In the genomic region with DNA sequence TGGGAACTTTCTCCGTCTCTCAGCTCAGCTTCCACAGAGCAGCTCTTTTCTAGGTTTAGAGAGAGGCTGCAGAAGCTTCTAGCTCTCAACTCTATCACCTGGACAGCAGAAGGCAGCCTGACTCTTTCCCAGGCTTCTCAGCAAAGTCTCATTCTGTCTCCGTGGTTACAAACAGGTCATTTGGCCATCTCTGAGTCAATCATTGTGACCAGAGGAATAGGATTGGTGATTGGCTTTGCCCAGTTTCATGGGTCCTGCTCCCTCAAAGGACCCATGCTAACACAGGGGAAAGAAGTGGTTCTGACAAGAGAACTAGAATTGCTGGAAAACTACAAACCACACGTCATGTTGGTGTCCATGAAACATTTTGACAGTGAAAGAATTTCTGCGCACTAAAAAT, we compare ENCODE assay signal across 14 cellular contexts. TPM values are rescaled to one million over a fixed set of nuclear protein-coding genes. Genes with fewer than 3 reads are reported as not detected.
DNase-seq lines count a peak whose midpoint lies in the region; ATAC-seq, FAIRE-seq and TF ChIP-seq lines count a peak whose summit lies in the region.
"Had no signal": no experiment of that assay in that cellular context is flagged by ENCODE, and none has a peak within 500 bp of the region (broad histone marks: within the 10 kb centered on the region; RNA-seq: fewer than 3 reads in every experiment).

No MANE protein-coding gene starts in this region.

- no peak overlapping the region for H3K4me2 ChIP-seq in HepG2 (ENCODE audit: low read depth, low read length)

- CTCF ChIA-PET in HepG2 (lab: Yijun Ruan, JAX; ENCODE audit: low intra/inter-chr PET ratio, low total read pairs): no interaction called here
- CTCF ChIA-PET in WTC11 (lab: Charles Lee): interaction anchor here (1.1 to 1.6 kb wide), 2 partner anchors 18 to 30 kb away, joined by 3 to 6 read pairs; no protein-coding TSS in a partner anchor

- no peak overlapping the region for H3K27ac ChIP-seq in HepG2 (ENCODE audit: extremely low read length, insufficient read depth, low read length)
- H3K27ac ChIP-seq in right lobe of liver: no peak overlapping the region
- H3K27ac ChIP-seq in mucosa of rectum (ENCODE audit: low read depth in 2 of 2, low read length in 2 of 2): peak overlapping the region; percentile 86 to 89
- no peak overlapping the region for H3K27ac ChIP-seq in tibial artery

- H3K36me3 Mint-ChIP-seq in WTC11: peaks cover 3% of the 10 kb centered on the region
- H3K36me3 Mint-ChIP-seq: CD8-positive, alpha-beta T cell had no signal

- intact Hi-C loops in HepG2 (cut with micrococcal nuclease; ENCODE audit: unreplicated experiment): no loop called here
- intact Hi-C loops in right lobe of liver (cut with DNase I): no loop called here
- intact Hi-C loops in tibial artery (cut with DNase I; ENCODE audit: low total_unique reads): no loop called here

- TF ChIP-seq CTCF in HepG2 (CRISPR knock-in tag; IDR thresholded peaks at IDR 0.05) (no peak), right lobe of liver (IDR thresholded peaks at IDR 0.05) (no peak), WTC11 (IDR thresholded peaks at IDR 0.05) (no peak), D721Med (IDR thresholded peaks at IDR 0.05; ENCODE audit: insufficient read depth, missing control alignments) (no peak), tibial artery (IDR thresholded peaks at IDR 0.05) (no peak)

- POLR2A ChIA-PET in HepG2 (lab: Yijun Ruan, JAX) (no interaction called here), WTC11 (lab: Charles Lee) (no interaction called here)

- H3K4me1 ChIP-seq in HepG2 (ENCODE audit: insufficient read depth, low read length): peaks cover 31% of the 10 kb centered on the region
- peaks cover 0 to 5% (median 0%) of the 10 kb centered on the region in 4 donors for H3K4me1 ChIP-seq in right lobe of liver
- peaks cover 18 to 46% of the 10 kb centered on the region in 2 donors for H3K4me1 ChIP-seq in mucosa of rectum (ENCODE audit: control insufficient read depth in 2 of 2, insufficient read depth in 2 of 2, low read length in 2 of 2)
- peaks cover 0 to 2% (median 0%) of the 10 kb centered on the region in 4 donors for H3K4me1 ChIP-seq in tibial artery
- H3K4me1 ChIP-seq: BE2C had no signal

- peaks cover 37% of the 10 kb centered on the region for H3K4me1 Mint-ChIP-seq in WTC11

- 57% methylated on average over 4 of the region's 4 CpGs for WGBS in HepG2 (ENCODE audit: low lambda C conversion rate)
- 74% methylated on average over 4 of the region's 4 CpGs for WGBS in right lobe of liver (ENCODE audit: insufficient coverage, low coverage, low lambda C conversion rate, missing lambda C conversion rate)

- no peak overlapping the region for H2AFZ ChIP-seq in HepG2 (ENCODE audit: low read length)

- H3K9me3 ChIP-seq in HepG2 (ENCODE audit: low read length) (no peaks in the 10 kb centered on the region), right lobe of liver (no peaks in the 10 kb centered on the region), mucosa of rectum (ENCODE audit: control insufficient read depth in 2 of 2, low read length in 2 of 2) (no peaks in the 10 kb centered on the region), tibial artery (no peaks in the 10 kb centered on the region)
- H3K9me3 ChIP-seq: BE2C had no signal

- H3K9me3 Mint-ChIP-seq in WTC11: peaks cover 8% of the 10 kb centered on the region

- H3K27me3 Mint-ChIP-seq in WTC11 (ENCODE audit: low read depth): peaks cover 7% of the 10 kb centered on the region

- no peak overlapping the region for H3K27ac Mint-ChIP-seq in WTC11
- H3K27ac Mint-ChIP-seq: CD8-positive, alpha-beta T cell had no signal

- H3K4me3 ChIP-seq in HepG2 (replicated peaks in 1 of 3; ENCODE audit: insufficient read depth in 1 of 3, low read depth in 2 of 3, low read length in 3 of 3) (no peak overlapping the region), right lobe of liver (no peak overlapping the region), mucosa of rectum (ENCODE audit: low read length in 2 of 2) (no peak overlapping the region), tibial artery (no peak overlapping the region)

- ATAC-seq in HepG2 (no peak), right lobe of liver (no peak), WTC11 (no peak; the same call in 1 of the 2 replicates)
- ATAC-seq: CD8-positive, alpha-beta T cell had no signal

- BruUV-seq in HepG2 (replicated peaks; lab: Mats Ljungman, UMichigan): no TSS peak

- no peak for DNase-seq in HepG2 (ENCODE audit: low spot score)
- DNase-seq in right lobe of liver: no peak
- no peak for DNase-seq in WTC11 (ENCODE audit: low spot score)
- no peak for DNase-seq in D721Med (ENCODE audit: insufficient read length, low spot score)
- no peak for DNase-seq in HT-29 (ENCODE audit: low spot score)
- DNase-seq in tibial artery: no peak
- DNase-seq: BE2C; CD8-positive, alpha-beta T cell; NCI-H1436 treated with DMSO at 0.1 percent for 48 hours; NCI-H2081; NCI-H69; Right ventricle myocardium superior had no signal

- no peaks in the 10 kb centered on the region for H4K20me1 ChIP-seq in HepG2 (ENCODE audit: insufficient read depth, low read length)

- no peak for TF ChIP-seq EP300 in HepG2 (IDR thresholded peaks at IDR 0.05; ENCODE audit: low read depth in 2 of 2, low read length in 2 of 2)
- no peak for TF ChIP-seq EP300 in HepG2 (CRISPR knock-in tag; IDR thresholded peaks at IDR 0.05; ENCODE audit: borderline replicate concordance)

- TF ChIP-seq POLR2A in HepG2 (IDR thresholded peaks at IDR 0.05; ENCODE audit: insufficient read depth in 1 of 2, low read depth in 2 of 2, low read length in 2 of 2) (no peak), right lobe of liver (IDR thresholded peaks at IDR 0.05) (no peak)

- no peak overlapping the region for H3K4me3 Mint-ChIP-seq in WTC11
- H3K4me3 Mint-ChIP-seq: CD8-positive, alpha-beta T cell had no signal

- no peaks in the 10 kb centered on the region for H3K27me3 ChIP-seq in HepG2 (ENCODE audit: control insufficient read depth in 1 of 2, insufficient read depth in 2 of 2, low read length in 2 of 2)
- H3K27me3 ChIP-seq in right lobe of liver: no peaks in the 10 kb centered on the region
- no peaks in the 10 kb centered on the region for H3K27me3 ChIP-seq in mucosa of rectum (ENCODE audit: control insufficient read depth in 2 of 2, insufficient read depth in 2 of 2, low read length in 2 of 2)
- no peaks in the 10 kb centered on the region for H3K27me3 ChIP-seq in tibial artery
- H3K27me3 ChIP-seq: BE2C had no signal

- H3K36me3 ChIP-seq in HepG2 (replicated peaks in 1 of 2; ENCODE audit: control insufficient read depth in 1 of 2, insufficient read depth in 2 of 2, low read length in 2 of 2) (no peaks in the 10 kb centered on the region), right lobe of liver (no peaks in the 10 kb centered on the region), mucosa of rectum (ENCODE audit: control insufficient read depth in 2 of 2, insufficient read depth in 2 of 2, low read length in 2 of 2) (no peaks in the 10 kb centered on the region), tibial artery (no peaks in the 10 kb centered on the region)
- H3K36me3 ChIP-seq: BE2C had no signal

- no peak for FAIRE-seq in HepG2 (lab: Jason Lieb, UNC)
- no peak for FAIRE-seq in D721Med (lab: Jason Lieb, UNC)
- FAIRE-seq: HTR-8/SVneo had no signal

- TF ChIP-seq RAD21 in HepG2 (CRISPR knock-in tag; IDR thresholded peaks at IDR 0.05): no peak

- H3K79me2 ChIP-seq in HepG2 (ENCODE audit: insufficient read depth, low read length): no peaks in the 10 kb centered on the region

- H3K9ac ChIP-seq in HepG2 (ENCODE audit: insufficient read depth, low read depth, low read length): no peak overlapping the region
- peak overlapping the region in 1 of 2 donors; percentile 5 for H3K9ac ChIP-seq in mucosa of rectum (ENCODE audit: low read depth in 1 of 2, low read length in 2 of 2)

- in situ Hi-C loops in HepG2 (cut with HindIII; ENCODE audit: extremely low pct_ligation_motif_present, low pct_unique_long_range_greater_than_20kb): no loop called here

TF ChIP-seq in WTC11, 78 proteins besides CTCF, POLR2A, EP300 and RAD21:
- TF ChIP-seq ZNF219 (CRISPR knock-in tag; IDR thresholded peaks at IDR 0.05; ENCODE audit: borderline replicate concordance): no peak
- peak; percentile 18; the same call in 1 of the 2 replicates for TF ChIP-seq NFYB (CRISPR knock-in tag; conservative IDR thresholded peaks at IDR 0.05; ENCODE audit: low read depth)

RNA-seq across cellular contexts. Expression of a gene that starts 43.6 kb away (rescaled TPM):
- total RNA-seq in HepG2 (2016; rRNA removed; fragmentation: Illumina TruSeq; extraction: Trizol) (6.2 and 7.8 TPM in 2 replicates), right lobe of liver (1 to 10 TPM in 1 of 6 experiments, under 1 TPM in 2, not detected in 3; 0.18 to 1.3 (median 0.42) TPM), WTC11 (2021) (17.6 to 22.7 TPM (median 21.2 TPM) in 3 replicates)
- 2.9 and 3.6 TPM in 2 replicates for total RNA-seq in HepG2 (2016; cell fraction: cytosol; rRNA removed; fragmentation: Illumina TruSeq; extraction: Trizol; ENCODE audit: low read depth)
- 4.6 and 9.4 TPM in 2 replicates for total RNA-seq in HepG2 (2016; cell fraction: insoluble cytoplasmic fraction; rRNA removed; fragmentation: Illumina TruSeq; extraction: Trizol)
- total RNA-seq in HepG2 (2016; cell fraction: membrane; rRNA removed; fragmentation: Illumina TruSeq; extraction: Trizol): 7.8 and 8.3 TPM in 2 replicates
- total RNA-seq in HepG2 (2016; cell fraction: nucleus; rRNA removed; fragmentation: Illumina TruSeq; extraction: Trizol): 7.4 and 7.9 TPM in 2 replicates
- polyA plus RNA-seq in HepG2 (2011; rRNA removed): 2.3 and 3.2 TPM in 2 replicates
- polyA plus RNA-seq in HepG2 (2011; cell fraction: cytosol; rRNA removed): 2.9 and 3.1 TPM in 2 replicates
- polyA plus RNA-seq in HepG2 (2011; cell fraction: nucleus; rRNA removed): 2.3 and 3.0 TPM in 2 replicates
- 2.8 and 3.6 TPM in 2 replicates for polyA plus RNA-seq in HepG2 (2012)
- polyA plus RNA-seq in HepG2 (2016; cell fraction: cytosol; fragmentation: Illumina TruSeq; extraction: Trizol; ENCODE audit: low read depth): 2.1 and 2.9 TPM in 2 replicates
- 8.8 and 9.5 TPM in 2 replicates for polyA plus RNA-seq in HepG2 (2016; cell fraction: insoluble cytoplasmic fraction; fragmentation: Illumina TruSeq; extraction: Trizol; ENCODE audit: low read depth)
- polyA plus RNA-seq in HepG2 (2016; cell fraction: membrane; fragmentation: Illumina TruSeq; extraction: Trizol; ENCODE audit: low read depth): 6.8 and 6.9 TPM in 2 replicates
- polyA plus RNA-seq in HepG2 (2016; cell fraction: nucleus; fragmentation: Illumina TruSeq; extraction: Trizol; ENCODE audit: insufficient read depth, low read depth): 11.5 and 13.0 TPM in 2 replicates
- polyA minus RNA-seq in HepG2 (2011; rRNA and poly(A)+ RNA removed; ENCODE audit: low replicate concordance): 0.19 and 2.5 TPM in 2 replicates
- polyA minus RNA-seq in HepG2 (2011; cell fraction: cytosol; rRNA and poly(A)+ RNA removed): 2.4 and 2.6 TPM in 2 replicates
- 2.4 and 2.8 TPM in 2 replicates for polyA minus RNA-seq in HepG2 (2011; cell fraction: nucleus; rRNA and poly(A)+ RNA removed)
- 101 and 105 TPM in 2 replicates for total RNA-seq in HT-29 (2014; rRNA removed; shearing (Covaris generic))
- total RNA-seq: CD8-positive, alpha-beta T cell; Right ventricle myocardium superior had no signal

Comparison
In these comparisons a context has a peak if more than half of its experiments do, and no peak if none do; other contexts are left out.
1. H3K27ac ChIP-seq: peak in mucosa of rectum (2 of 2); none in HepG2 (single experiment), right lobe of liver (0 of 3) and tibial artery (0 of 2).